1 cellular context compared by ENCODE assay signal in genomic region chr6:145491126-145491525, GRCh38.
TF ChIP-seq lines count a peak whose summit lies in the region.

No MANE protein-coding gene starts in this region.

TF ChIP-seq in WTC11, 78 proteins besides CTCF, POLR2A, EP300 and RAD21 (continued from another document):
- no peak for TF ChIP-seq ZNF532 (CRISPR knock-in tag; IDR thresholded peaks at IDR 0.05; ENCODE audit: borderline replicate concordance)
